10 cellular contexts compared by ENCODE assay signal in the genomic region with DNA sequence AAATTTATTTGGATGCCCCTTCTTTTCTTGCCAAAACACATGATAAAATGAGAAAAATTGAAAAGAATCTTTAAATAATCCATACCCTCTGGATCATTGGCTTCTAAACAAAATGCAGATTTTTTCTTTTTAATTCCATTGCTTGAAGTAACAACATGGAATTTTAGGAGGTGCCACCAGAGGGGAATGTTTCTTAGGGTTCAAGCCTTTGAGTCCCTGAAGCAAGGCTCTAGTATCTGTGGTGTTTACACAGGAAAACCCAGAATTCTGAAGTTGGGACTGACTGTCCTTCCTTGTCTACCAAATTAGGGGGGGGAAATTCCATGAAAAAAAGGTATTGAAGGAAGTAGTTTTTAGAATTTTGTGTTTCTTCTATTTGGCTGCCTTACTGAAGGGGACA.
DNase-seq lines count a peak whose midpoint lies in the region; ATAC-seq and TF ChIP-seq lines count a peak whose summit lies in the region.
"Had no signal": no experiment of that assay in that cellular context is flagged by ENCODE, and none has a peak within 500 bp of the region (broad histone marks: within the 10 kb centered on the region; RNA-seq: fewer than 3 reads in every experiment).

No MANE protein-coding gene starts in this region.

- H3K9ac ChIP-seq in subcutaneous abdominal adipose tissue (ENCODE audit: low read length in 5 of 5), result peak overlapping the region in 3 of 5 donors; percentile 21 to 66 (median 36)

- POLR2A ChIA-PET in activated CD8-positive, alpha-beta T cell treated with anti-CD3 and anti-CD28 coated beads, Interleukin-2, amount 10 ng/mL, durations not matched to agents 7 days and 5 days (lab: Charles Lee), result interaction anchor here (0.8 kb wide), 1 partner anchor 7 kb away, joined by 4 read pairs; no protein-coding TSS in a partner anchor
- POLR2A ChIA-PET in activated CD8-positive, alpha-beta T cell treated with anti-CD3 and anti-CD28 coated beads for 36 hours (lab: Charles Lee), result no interaction called here
- POLR2A ChIA-PET in T-cell (lab: Charles Lee), result interaction anchor here in 1 of 2 donors (0.7 kb wide), 2 partner anchors 142 to 215 kb away, joined by 4 to 13 read pairs; no protein-coding TSS in a partner anchor

- no peak for DNase-seq in activated CD8-positive, alpha-beta T cell treated with anti-CD3 and anti-CD28 coated beads, Interleukin-2, amount 10 ng/mL, durations not matched to agents 7 days and 5 days
- DNase-seq in activated CD8-positive, alpha-beta T cell treated with anti-CD3 and anti-CD28 coated beads for 36 hours, result no peak
- DNase-seq in T-cell (no peak), NCI-H1417 treated with DMSO at 0.1 percent for 48 hours (lab: John Stamatoyannopoulos, UW) (no peak), COR-L47 (lab: John Stamatoyannopoulos, UW) (no peak)
- DNase-seq: NCI-H345, trophoblast cell had no signal

- H3K4me1 ChIP-seq in gastroesophageal sphincter (peaks cover 0 to 35% (median 11%) of the 10 kb centered on the region in 3 donors), subcutaneous abdominal adipose tissue (ENCODE audit: control insufficient read depth in 5 of 5, insufficient read depth in 5 of 5, low read length in 5 of 5) (peaks cover 10 to 51% (median 41%) of the 10 kb centered on the region in 5 donors)

- no peaks in the 10 kb centered on the region for H3K27me3 Mint-ChIP-seq in activated CD8-positive, alpha-beta T cell treated with anti-CD3 and anti-CD28 coated beads, Interleukin-2, amount 10 ng/mL, durations not matched to agents 7 days and 5 days (ENCODE audit: low read depth)
- no peaks in the 10 kb centered on the region for H3K27me3 Mint-ChIP-seq in activated CD8-positive, alpha-beta T cell treated with anti-CD3 and anti-CD28 coated beads for 36 hours
- H3K27me3 Mint-ChIP-seq in T-cell, result no peaks in the 10 kb centered on the region

- no peak for TF ChIP-seq EP300 in gastroesophageal sphincter (IDR thresholded peaks at IDR 0.05)

- H3K27ac ChIP-seq in gastroesophageal sphincter, result peak overlapping the region in 3 of 4 donors; percentile 47 to 71 (median 64)
- peak overlapping the region; percentile 85 for H3K27ac ChIP-seq in subcutaneous abdominal adipose tissue (ENCODE audit: low read depth, low read length)

- TF ChIP-seq CTCF in activated CD8-positive, alpha-beta T cell treated with anti-CD3 and anti-CD28 coated beads for 36 hours (IDR thresholded peaks at IDR 0.05), result no peak
- TF ChIP-seq CTCF in gastroesophageal sphincter (IDR thresholded peaks at IDR 0.05), result no peak

- H3K9me3 Mint-ChIP-seq in activated CD8-positive, alpha-beta T cell treated with anti-CD3 and anti-CD28 coated beads, Interleukin-2, amount 10 ng/mL, durations not matched to agents 7 days and 5 days (ENCODE audit: insufficient read depth), result no peaks in the 10 kb centered on the region
- no peaks in the 10 kb centered on the region for H3K9me3 Mint-ChIP-seq in activated CD8-positive, alpha-beta T cell treated with anti-CD3 and anti-CD28 coated beads for 36 hours
- H3K9me3 Mint-ChIP-seq in T-cell, result no peaks in the 10 kb centered on the region

- H3K4me3 ChIP-seq in gastroesophageal sphincter (no peak overlapping the region), subcutaneous abdominal adipose tissue (ENCODE audit: low read depth in 1 of 5, low read length in 5 of 5) (no peak overlapping the region)

- CTCF ChIA-PET in activated CD8-positive, alpha-beta T cell treated with anti-CD3 and anti-CD28 coated beads, Interleukin-2, amount 10 ng/mL, durations not matched to agents 7 days and 5 days (lab: Charles Lee), result no interaction called here
- CTCF ChIA-PET in activated CD8-positive, alpha-beta T cell treated with anti-CD3 and anti-CD28 coated beads for 36 hours (lab: Charles Lee), result no interaction called here
- CTCF ChIA-PET in T-cell (lab: Charles Lee), result interaction anchor here (0.6 to 1.2 kb wide), 3 partner anchors 9 to 296 kb away, joined by 3 to 7 read pairs (median 6); no protein-coding TSS in a partner anchor

- peak overlapping the region; percentile 27 for H3K27ac Mint-ChIP-seq in activated CD8-positive, alpha-beta T cell treated with anti-CD3 and anti-CD28 coated beads, Interleukin-2, amount 10 ng/mL, durations not matched to agents 7 days and 5 days
- no peak overlapping the region for H3K27ac Mint-ChIP-seq in activated CD8-positive, alpha-beta T cell treated with anti-CD3 and anti-CD28 coated beads for 36 hours
- H3K27ac Mint-ChIP-seq in T-cell, result peak overlapping the region; percentile 96

- H3K36me3 Mint-ChIP-seq in activated CD8-positive, alpha-beta T cell treated with anti-CD3 and anti-CD28 coated beads, Interleukin-2, amount 10 ng/mL, durations not matched to agents 7 days and 5 days (ENCODE audit: low read depth), result peaks cover 19% of the 10 kb centered on the region
- peaks cover 2% of the 10 kb centered on the region for H3K36me3 Mint-ChIP-seq in activated CD8-positive, alpha-beta T cell treated with anti-CD3 and anti-CD28 coated beads for 36 hours (ENCODE audit: low read depth)
- no peaks in the 10 kb centered on the region for H3K36me3 Mint-ChIP-seq in T-cell

- H3K36me3 ChIP-seq in gastroesophageal sphincter (no peaks in the 10 kb centered on the region), subcutaneous abdominal adipose tissue (ENCODE audit: control insufficient read depth in 5 of 5, insufficient read depth in 5 of 5, low read length in 5 of 5) (no peaks in the 10 kb centered on the region)

- no peak overlapping the region for H3K4me3 Mint-ChIP-seq in activated CD8-positive, alpha-beta T cell treated with anti-CD3 and anti-CD28 coated beads, Interleukin-2, amount 10 ng/mL, durations not matched to agents 7 days and 5 days
- no peak overlapping the region for H3K4me3 Mint-ChIP-seq in activated CD8-positive, alpha-beta T cell treated with anti-CD3 and anti-CD28 coated beads for 36 hours
- peak overlapping the region in 1 of 3 donors; percentile 47 for H3K4me3 Mint-ChIP-seq in T-cell

- TF ChIP-seq POLR2A in gastroesophageal sphincter (IDR thresholded peaks at IDR 0.05), result no peak

- H3K9me3 ChIP-seq in gastroesophageal sphincter (no peaks in the 10 kb centered on the region), subcutaneous abdominal adipose tissue (ENCODE audit: control insufficient read depth in 5 of 5, low read length in 5 of 5) (no peaks in the 10 kb centered on the region)

- H3K27me3 ChIP-seq in gastroesophageal sphincter (no peaks in the 10 kb centered on the region), subcutaneous abdominal adipose tissue (ENCODE audit: control insufficient read depth in 5 of 5, insufficient read depth in 4 of 5, low read length in 5 of 5) (no peaks in the 10 kb centered on the region)

- intact Hi-C loops in activated CD8-positive, alpha-beta T cell treated with anti-CD3 and anti-CD28 coated beads for 36 hours (cut with micrococcal nuclease), result no loop called here

- H3K4me1 Mint-ChIP-seq in activated CD8-positive, alpha-beta T cell treated with anti-CD3 and anti-CD28 coated beads, Interleukin-2, amount 10 ng/mL, durations not matched to agents 7 days and 5 days (ENCODE audit: low read depth), result peaks cover 45% of the 10 kb centered on the region
- peaks cover 49% of the 10 kb centered on the region for H3K4me1 Mint-ChIP-seq in activated CD8-positive, alpha-beta T cell treated with anti-CD3 and anti-CD28 coated beads for 36 hours (ENCODE audit: low read depth)
- peaks cover 43 to 54% (median 54%) of the 10 kb centered on the region in 3 donors for H3K4me1 Mint-ChIP-seq in T-cell

- no peak for ATAC-seq in activated CD8-positive, alpha-beta T cell treated with anti-CD3 and anti-CD28 coated beads, Interleukin-2, amount 10 ng/mL, durations not matched to agents 7 days and 5 days
- no peak for ATAC-seq in activated CD8-positive, alpha-beta T cell treated with anti-CD3 and anti-CD28 coated beads for 36 hours
- ATAC-seq in T-cell (replicated peaks in 1 of 4) (no peak), gastroesophageal sphincter (no peak), HG02840 (IDR thresholded peaks at IDR 0.05; ENCODE audit: low FRiP score, unreplicated experiment) (no peak)

Comparison
In these comparisons a context has a peak if more than half of its experiments do, and no peak if none do; other contexts are left out.
1. CTCF ChIA-PET loops: an anchor here in T-cell (0.6 to 1.2 kb wide); none called in activated CD8-positive, alpha-beta T cell treated with anti-CD3 and anti-CD28 coated beads, Interleukin-2, amount 10 ng/mL, durations not matched to agents 7 days and 5 days and activated CD8-positive, alpha-beta T cell treated with anti-CD3 and anti-CD28 coated beads for 36 hours.